Comparison of ENCODE assay signal across 26 cellular contexts in the genomic region with DNA sequence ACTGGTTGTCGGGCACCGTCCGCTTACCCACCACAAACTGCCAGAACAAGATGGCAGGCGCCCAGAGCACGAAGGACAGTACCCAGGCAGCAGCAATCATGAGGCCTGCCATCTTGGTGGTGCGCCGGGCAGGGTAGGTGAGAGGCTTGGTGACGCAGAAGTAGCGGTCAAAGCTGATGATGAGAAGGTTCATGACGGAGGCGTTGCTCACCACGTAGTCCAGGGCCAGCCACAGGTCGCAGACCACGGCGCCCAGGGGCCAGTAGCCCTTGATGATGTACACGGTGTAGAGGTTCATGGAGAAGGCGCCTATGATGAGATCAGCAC. TPM values are rescaled to one million over a fixed set of nuclear protein-coding genes. Genes with fewer than 3 reads are reported as not detected.
"Had no signal": no experiment of that assay in that cellular context is flagged by ENCODE, and none has a peak within 500 bp of the region (broad histone marks: within the 10 kb centered on the region; RNA-seq: fewer than 3 reads in every experiment).

No MANE protein-coding gene starts in this region.

- DNase-seq: cortex of kidney; effector memory CD8-positive, alpha-beta T cell; head of caudate nucleus; natural killer cell; nucleus accumbens; psoas muscle; stimulated activated CD4-positive, alpha-beta T cell treated with anti-CD3 and anti-CD28 coated beads, Interleukin-4, amount 100 ng/mL, for 4 hours; stimulated activated naive B cell treated with anti-CD40 and anti-IgM and Interleukin-4, amounts not matched to agents 10 μg/mL and 1 μg/mL and 100 μg/mL, for 72 hours; upper lobe of right lung; uterus had no signal

- H3K36me3 ChIP-seq: ovary, thoracic aorta, tibial nerve, upper lobe of right lung, uterus had no signal

- H3K27ac ChIP-seq: ovary, psoas muscle, skin epidermis, spleen, thoracic aorta, tibial nerve, upper lobe of right lung, uterus had no signal

- H3K27ac Mint-ChIP-seq: effector memory CD8-positive, alpha-beta T cell; memory B cell; natural killer cell; stimulated activated naive B cell treated with anti-CD40 and anti-IgM and Interleukin-4, amounts not matched to agents 10 μg/mL and 1 μg/mL and 100 μg/mL, for 72 hours; stimulated activated naive CD8-positive, alpha-beta T cell treated with anti-CD3 and anti-CD28 coated beads, Interleukin-15, Interleukin-2, amounts not matched to agents 100 ng/mL and 50 ng/mL, for 24 hours had no signal

- H3K4me3 ChIP-seq: lung, ovary, psoas muscle, skin epidermis, spleen, thoracic aorta, tibial nerve, upper lobe of right lung, uterus had no signal

- H3K9me3 ChIP-seq: ovary, psoas muscle, spleen, thoracic aorta, tibial nerve, upper lobe of right lung, uterus had no signal

- H3K36me3 Mint-ChIP-seq: natural killer cell had no signal

- H3K4me3 Mint-ChIP-seq: effector memory CD8-positive, alpha-beta T cell; memory B cell; natural killer cell; stimulated activated naive B cell treated with anti-CD40 and anti-IgM and Interleukin-4, amounts not matched to agents 10 μg/mL and 1 μg/mL and 100 μg/mL, for 72 hours; stimulated activated naive CD8-positive, alpha-beta T cell treated with anti-CD3 and anti-CD28 coated beads, Interleukin-15, Interleukin-2, amounts not matched to agents 100 ng/mL and 50 ng/mL, for 24 hours had no signal

- H3K9me3 Mint-ChIP-seq: effector memory CD8-positive, alpha-beta T cell; memory B cell; natural killer cell; stimulated activated naive B cell treated with anti-CD40 and anti-IgM and Interleukin-4, amounts not matched to agents 10 μg/mL and 1 μg/mL and 100 μg/mL, for 72 hours; stimulated activated naive CD8-positive, alpha-beta T cell treated with anti-CD3 and anti-CD28 coated beads, Interleukin-15, Interleukin-2, amounts not matched to agents 100 ng/mL and 50 ng/mL, for 24 hours had no signal

- FAIRE-seq: endometrium, frontal cortex, keratinocyte had no signal

- ATAC-seq: effector memory CD8-positive, alpha-beta T cell; left lobe of liver; natural killer cell; psoas muscle; right cardiac atrium; stimulated activated naive B cell treated with anti-CD40 and anti-IgM and Interleukin-4, amounts not matched to agents 10 μg/mL and 1 μg/mL and 100 μg/mL, for 72 hours; upper lobe of right lung had no signal

RNA-seq across cellular contexts. Expression of a gene that starts 5.6 kb away (rescaled TPM):
- total RNA-seq: fibroblast of villous mesenchyme, left lobe of liver, psoas muscle, renal cortical epithelial cell had no signal
- polyA plus RNA-seq: keratinocyte, liver, psoas muscle had no signal
